Comparison of ENCODE assay signal across 7 cellular contexts in genomic region chr7:44087914-44088838, GRCh38. TPM values are rescaled to one million over a fixed set of nuclear protein-coding genes. Genes with fewer than 3 reads are reported as not detected.
DNase-seq lines count a peak whose midpoint lies in the region; TF ChIP-seq lines count a peak whose summit lies in the region.
"Had no signal": no experiment of that assay in that cellular context is flagged by ENCODE, and none has a peak within 500 bp of the region (broad histone marks: within the 10 kb centered on the region; RNA-seq: fewer than 3 reads in every experiment).

No MANE protein-coding gene starts in this region.

- no peaks in the 10 kb centered on the region for H3K36me3 ChIP-seq in uterus

- H3K27ac ChIP-seq in uterus: peak overlapping the region; percentile 76 to 83
- H3K27ac ChIP-seq: 22Rv1 had no signal

- DNase-seq in DMS 273 (lab: John Stamatoyannopoulos, UW; ENCODE audit: unreplicated experiment) (peak; percentile 46), DMS 273 treated with DMSO at 0.1 percent for 48 hours (lab: John Stamatoyannopoulos, UW) (no peak), iris pigment epithelial cell (ENCODE audit: low read depth) (peak; percentile 55), uterus (peak; percentile 68 to 81), RKO (ENCODE audit: low spot score) (no peak)
- no peak for DNase-seq in activated naive CD4-positive, alpha-beta T cell (lab: John Stamatoyannopoulos, UW)

- no peak overlapping the region for H3K4me3 ChIP-seq in uterus

- no peak for TF ChIP-seq CTCF in uterus (IDR thresholded peaks at IDR 0.05)

- H3K4me1 ChIP-seq in uterus: peaks cover 0 to 5% of the 10 kb centered on the region in 2 donors

- no peak for TF ChIP-seq POLR2A in uterus (IDR thresholded peaks at IDR 0.05)

- no peaks in the 10 kb centered on the region for H3K27me3 ChIP-seq in uterus

- no peaks in the 10 kb centered on the region for H3K9me3 ChIP-seq in uterus

- intact Hi-C loops in uterus (cut with DNase I; ENCODE audit: low total_unique reads): no loop called here

RNA-seq across cellular contexts. Expression of gene POLM, which starts 5.8 kb away (rescaled TPM):
- total RNA-seq in uterus: 10 to 100 TPM; 10.6 to 33.6 (median 23.6) TPM

RNA-seq across cellular contexts. Expression of gene AEBP1, which starts 16.0 kb away (rescaled TPM):
- total RNA-seq in uterus: 100 to 1,000 TPM in 3 of 4 donors, 10 to 100 TPM in 1; 88.9 to 395 (median 303) TPM

RNA-seq across cellular contexts. Expression of gene PGAM2, which starts 22.8 kb away (rescaled TPM):
- 1 to 10 TPM in 1 of 4 donors, under 1 TPM in 1, not detected in 2; 0.76 to 1.4 TPM for total RNA-seq in uterus

RNA-seq across cellular contexts. Expression of gene POLD2, which starts 35.2 kb away (rescaled TPM):
- total RNA-seq in uterus: 10 to 100 TPM; 12.9 to 73.3 (median 33.7) TPM

RNA-seq across cellular contexts. Expression of gene DBNL, which starts 43.7 kb away (rescaled TPM):
- 100 to 1,000 TPM in 1 of 4 donors, 10 to 100 TPM in 3; 71.5 to 113 (median 91.0) TPM for total RNA-seq in uterus

Comparison
In these comparisons a context has a peak if more than half of its experiments do, and no peak if none do; other contexts are left out.
1. DNase-seq: peak in DMS 273 (single experiment), iris pigment epithelial cell (single experiment) and uterus (2 of 2); none in DMS 273 treated with DMSO at 0.1 percent for 48 hours (single experiment), activated naive CD4-positive, alpha-beta T cell (0 of 4) and RKO (single experiment).